22 cellular contexts compared by ENCODE assay signal in the genomic region with DNA sequence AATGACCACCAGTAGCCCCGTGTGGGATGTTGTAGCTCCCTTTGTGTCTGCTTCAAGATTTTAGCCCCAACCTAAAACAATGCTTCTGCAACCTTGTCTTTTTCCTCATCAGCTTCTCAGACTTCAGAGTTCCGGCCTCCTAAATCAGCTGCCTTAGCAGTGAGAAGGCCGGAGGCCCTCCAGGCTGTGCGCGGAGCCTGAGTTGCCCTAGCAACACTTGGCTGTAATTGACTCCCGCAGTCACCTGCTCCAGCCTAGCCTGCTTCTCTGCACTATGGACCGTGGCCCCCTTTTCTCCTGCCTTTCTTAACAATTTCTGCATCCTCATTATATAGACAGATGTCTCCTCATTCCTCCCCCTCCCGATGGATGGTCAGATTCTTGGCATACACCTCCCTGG. TPM values are rescaled to one million over a fixed set of nuclear protein-coding genes. Genes with fewer than 3 reads are reported as not detected.
DNase-seq lines count a peak whose midpoint lies in the region; ATAC-seq, FAIRE-seq and TF ChIP-seq lines count a peak whose summit lies in the region.
"Had no signal": no experiment of that assay in that cellular context is flagged by ENCODE, and none has a peak within 500 bp of the region (broad histone marks: within the 10 kb centered on the region; RNA-seq: fewer than 3 reads in every experiment).

No MANE protein-coding gene starts in this region.

- POLR2A ChIA-PET in GM12878 (lab: Charles Lee), result interaction anchor here (1.8 to 2.0 kb wide), 2 partner anchors 10 to 12 kb away, joined by 6 read pairs; partner anchors contain the start of gene HUWE1

- H4K20me1 ChIP-seq in GM12878 (ENCODE audit: control insufficient read depth, insufficient read depth), result no peaks in the 10 kb centered on the region
- H4K20me1 ChIP-seq: BLaER1 had no signal

- no peak overlapping the region for H3K27ac ChIP-seq in GM12878 (ENCODE audit: control insufficient read depth, insufficient read depth)
- H3K27ac ChIP-seq in neuronal stem cell (replicated peaks; ENCODE audit: low read length), result no peak overlapping the region
- H3K27ac ChIP-seq in spleen, result no peak overlapping the region
- H3K27ac ChIP-seq: BLaER1, esophagus squamous epithelium, upper lobe of right lung had no signal

- H3K9me3 ChIP-seq in GM12878 (replicated peaks; ENCODE audit: control insufficient read depth, insufficient read depth, low read length), result peaks cover 2% of the 10 kb centered on the region; the same call in 2 of the 3 replicates
- H3K9me3 ChIP-seq in neuronal stem cell (replicated peaks in 1 of 2; ENCODE audit: control insufficient read depth in 2 of 2, insufficient read depth in 1 of 2, low read depth in 1 of 2, low read length in 2 of 2), result no peaks in the 10 kb centered on the region
- H3K9me3 ChIP-seq in spleen, result no peaks in the 10 kb centered on the region
- H3K9me3 ChIP-seq: esophagus squamous epithelium, upper lobe of right lung had no signal

- H3K4ac ChIP-seq in neuronal stem cell (ENCODE audit: low read length), result no peak overlapping the region

- H2AFZ ChIP-seq in GM12878 (ENCODE audit: control insufficient read depth, low read depth, low read length) (no peak overlapping the region), neuronal stem cell (ENCODE audit: low read length) (peak overlapping the region; percentile 68)

- H3K79me2 ChIP-seq in GM12878 (ENCODE audit: control insufficient read depth, insufficient read depth, low read length), result no peaks in the 10 kb centered on the region

- H3K9ac ChIP-seq in GM12878 (ENCODE audit: control insufficient read depth, insufficient read depth, low read length) (no peak overlapping the region), neuronal stem cell (ENCODE audit: low read depth, low read length, poor library complexity) (no peak overlapping the region)
- H3K9ac ChIP-seq: BLaER1 had no signal

- H3K36me3 ChIP-seq in GM12878 (ENCODE audit: control insufficient read depth in 2 of 2, insufficient read depth in 2 of 2, low read length in 1 of 2) (no peaks in the 10 kb centered on the region), neuronal stem cell (replicated peaks in 1 of 2; ENCODE audit: control insufficient read depth in 2 of 2, insufficient read depth in 2 of 2, low read length in 2 of 2) (no peaks in the 10 kb centered on the region), spleen (no peaks in the 10 kb centered on the region)
- H3K36me3 ChIP-seq: BLaER1, esophagus squamous epithelium, upper lobe of right lung had no signal

- in situ Hi-C loops in GM12878 (cut with MboI), result no loop called here

- ATAC-seq in GM12878, result peak; percentile 28; the same call in 1 of the 3 replicates
- ATAC-seq in HG02623 (IDR thresholded peaks at IDR 0.05; ENCODE audit: unreplicated experiment), result no peak
- ATAC-seq: activated CD8-positive, alpha-beta T cell treated with anti-CD3 and anti-CD28 coated beads, Interleukin-2, amount 10 ng/mL, durations not matched to agents 7 days and 5 days; activated naive CD8-positive, alpha-beta T cell treated with anti-CD3 and anti-CD28 coated beads, Interleukin-2, amount 50 U/mL, for 24 hours; activated T-cell treated with anti-CD3 and anti-CD28 coated beads, Interleukin-2, amount 50 U/mL, for 72 hours; stimulated activated naive CD8-positive, alpha-beta T cell treated with anti-CD3 and anti-CD28 coated beads, Interleukin-15, Interleukin-2, amounts not matched to agents 100 U/mL and 50 U/mL, for 24 hours; T-helper 17 cell; upper lobe of right lung; WTC11 had no signal

- no peak overlapping the region for H3K18ac ChIP-seq in neuronal stem cell (ENCODE audit: low read length)

- TF ChIP-seq EP300 in GM12878 (IDR thresholded peaks at IDR 0.05; ENCODE audit: borderline replicate concordance in 1 of 2, control insufficient read depth in 1 of 2, low read depth in 2 of 2, low read length in 2 of 2), result no peak

- intact Hi-C loops in GM12878 (cut with micrococcal nuclease; ENCODE audit: unreplicated experiment), result no loop called here
- intact Hi-C loops in spleen (cut with DNase I; ENCODE audit: low total_unique reads), result no loop called here

- no peaks in the 10 kb centered on the region for H3K79me1 ChIP-seq in neuronal stem cell (ENCODE audit: low read depth, low read length)

- TF ChIP-seq RAD21 in GM12878 (IDR thresholded peaks at IDR 0.05; ENCODE audit: insufficient read depth, low read depth, low read length), result no peak

- H4K91ac ChIP-seq in neuronal stem cell (ENCODE audit: low read depth, low read length, poor library complexity), result no peak overlapping the region

- H3K4me1 ChIP-seq in GM12878 (ENCODE audit: control insufficient read depth, insufficient read depth, low read length), result no peaks in the 10 kb centered on the region
- H3K4me1 ChIP-seq in neuronal stem cell (ENCODE audit: control insufficient read depth in 2 of 2, insufficient read depth in 1 of 2, low read depth in 1 of 2, low read length in 2 of 2), result peaks cover 3 to 4% of the 10 kb centered on the region in 2 donors
- no peaks in the 10 kb centered on the region for H3K4me1 ChIP-seq in spleen
- H3K4me1 ChIP-seq: BLaER1, upper lobe of right lung had no signal

- SMC1A ChIA-PET in GM12878 (lab: Charles Lee; ENCODE audit: uncharacterized antibody, unreplicated experiment), result interaction anchor here (1.5 kb wide), 1 partner anchor 41 kb away, joined by 3 read pairs; no protein-coding TSS in a partner anchor

- H3K4me3 ChIP-seq in GM12878, result no peak overlapping the region
- no peak overlapping the region for H3K4me3 ChIP-seq in neuronal stem cell (ENCODE audit: low read length in 2 of 2)
- H3K4me3 ChIP-seq in spleen, result no peak overlapping the region
- H3K4me3 ChIP-seq: BLaER1, esophagus squamous epithelium, lung, upper lobe of right lung had no signal

- RAD21 ChIA-PET in GM12878 (lab: Charles Lee; ENCODE audit: unreplicated experiment), result interaction anchor here (0.7 to 1.6 kb wide), 2 partner anchors 10 to 137 kb away, joined by 3 to 6 read pairs; partner anchors contain the start of gene HUWE1

- DNase-seq in NCI-H345 (lab: John Stamatoyannopoulos, UW) (peak; percentile 32), NCI-H345 treated with DMSO at 0.1 percent for 48 hours (lab: John Stamatoyannopoulos, UW; ENCODE audit: unreplicated experiment) (no peak), NCI-H146 (lab: John Stamatoyannopoulos, UW) (peak; percentile 53), GM12878 (ENCODE audit: low read depth, low spot score) (no peak), neuronal stem cell (ENCODE audit: low spot score) (no peak), spleen (no peak), NCI-H2171 (lab: John Stamatoyannopoulos, UW) (no peak)
- DNase-seq: activated CD8-positive, alpha-beta T cell treated with anti-CD3 and anti-CD28 coated beads, Interleukin-2, amount 10 ng/mL, durations not matched to agents 7 days and 5 days; activated naive CD8-positive, alpha-beta T cell treated with anti-CD3 and anti-CD28 coated beads, Interleukin-2, amount 50 U/mL, for 24 hours; activated T-cell treated with anti-CD3 and anti-CD28 coated beads, Interleukin-2, amount 50 U/mL, for 72 hours; esophagus squamous epithelium; HCEC 1CT; NCI-H2029 treated with DMSO at 0.1 percent for 48 hours; stimulated activated CD4-positive, alpha-beta T cell treated with anti-CD3 and anti-CD28 coated beads, Interleukin-15, amount 100 ng/mL, for 24 hours; stimulated activated naive CD8-positive, alpha-beta T cell treated with anti-CD3 and anti-CD28 coated beads, Interleukin-15, Interleukin-2, amounts not matched to agents 100 U/mL and 50 U/mL, for 24 hours; T-helper 17 cell; upper lobe of right lung had no signal

- H3K4me2 ChIP-seq in GM12878 (ENCODE audit: control insufficient read depth, insufficient read depth) (no peak overlapping the region), neuronal stem cell (ENCODE audit: insufficient read depth, low read length, poor library complexity, severe bottlenecking) (no peak overlapping the region)
- H3K4me2 ChIP-seq: BLaER1 had no signal

- H3K27me3 ChIP-seq in GM12878 (replicated peaks in 1 of 2; ENCODE audit: control insufficient read depth in 2 of 2, insufficient read depth in 2 of 2, low read length in 1 of 2), result no peaks in the 10 kb centered on the region
- H3K27me3 ChIP-seq in neuronal stem cell (ENCODE audit: control insufficient read depth in 3 of 3, insufficient read depth in 3 of 3, low read depth in 1 of 3, low read length in 3 of 3), result peaks cover 0 to 3% (median 0%) of the 10 kb centered on the region in 3 experiments
- H3K27me3 ChIP-seq in spleen (replicated peaks in 1 of 7), result peaks cover 0 to 2% (median 0%) of the 10 kb centered on the region in 7 donors
- H3K27me3 ChIP-seq: esophagus squamous epithelium, upper lobe of right lung had no signal

- H4K8ac ChIP-seq in neuronal stem cell (ENCODE audit: low read depth, low read length), result no peak overlapping the region

- FAIRE-seq in GM12878 (lab: Jason Lieb, UNC), result no peak
- FAIRE-seq: bronchial epithelial cell had no signal

- no peak overlapping the region for H3K14ac ChIP-seq in neuronal stem cell (ENCODE audit: low read length)

- no peak overlapping the region for H2BK12ac ChIP-seq in neuronal stem cell (ENCODE audit: low read length)

- no peak overlapping the region for H2AK5ac ChIP-seq in neuronal stem cell (ENCODE audit: low read depth, low read length)

- H2BK120ac ChIP-seq in neuronal stem cell (ENCODE audit: low read depth, low read length), result no peak overlapping the region

- no TSS peak for BruUV-seq in GM12878 (replicated peaks; lab: Mats Ljungman, UMichigan)

- H2BK15ac ChIP-seq in neuronal stem cell (ENCODE audit: low read length), result no peak overlapping the region

- TF ChIP-seq CTCF in GM12878 (IDR thresholded peaks at IDR 0.05 in 2 of 3, conservative IDR thresholded peaks at IDR 0.05 in 1 of 3; ENCODE audit: control insufficient read depth in 2 of 3, extremely low read depth in 1 of 3, insufficient read depth in 1 of 3, low read depth in 3 of 3, low read length in 3 of 3) (no peak), spleen (IDR thresholded peaks at IDR 0.05 in 8 of 11, conservative IDR thresholded peaks at IDR 0.05 in 3 of 11) (no peak)

- TF ChIP-seq POLR2A in GM12878 (IDR thresholded peaks at IDR 0.05; ENCODE audit: low read depth, low read length), result no peak
- TF ChIP-seq POLR2A in spleen (IDR thresholded peaks at IDR 0.05), result no peak

- CTCF ChIA-PET in GM12878 (lab: Yijun Ruan, JAX), result interaction anchor here (1.0 kb wide), 1 partner anchor 15 kb away, joined by 3 read pairs; no protein-coding TSS in a partner anchor

- WGBS in GM12878 (ENCODE audit: insufficient coverage, insufficient replicate concordance, low lambda C conversion rate, missing lambda C conversion rate), result 65% methylated on average over 8 of the region's 8 CpGs
- no CpG with 5 or more reads among the region's 8 CpGs for WGBS in neuronal stem cell (ENCODE audit: extremely low coverage in 2 of 2, insufficient read length in 2 of 2, insufficient replicate concordance in 1 of 2), 2 donors
- 68 to 85% (median 75%) methylated on average over 8 of the region's 8 CpGs for WGBS in spleen, 5 donors

- no peak overlapping the region for H3K23ac ChIP-seq in neuronal stem cell (ENCODE audit: low read depth, low read length, poor library complexity)

- H2BK5ac ChIP-seq in neuronal stem cell (ENCODE audit: low read length), result no peak overlapping the region

RNA-seq across cellular contexts. Expression of gene HUWE1, which starts 9.4 kb away (rescaled TPM):
- 335 and 348 TPM in 2 replicates for total RNA-seq in GM12878 (2013; cell fraction: nucleolus; rRNA removed)
- total RNA-seq in GM12878 (2014; rRNA removed) (99.9 and 104 TPM in 2 replicates), GM12878 (2014; rRNA removed; fragmentation: Illumina TruSeq; extraction: Trizol) (96.6 and 101 TPM in 2 replicates), GM12878 (2021) (269 and 280 TPM in 2 replicates), spleen (100 to 1,000 TPM; 122 to 204 (median 164) TPM)
- 73.9 TPM for polyA plus RNA-seq in GM12878 (2011; ENCODE audit: low read depth)
- polyA plus RNA-seq in GM12878 (2011; rRNA removed) (100 and 136 TPM in 2 replicates), GM12878 (2014; fragmentation: Illumina TruSeq; extraction: Trizol) (149 TPM in 2 replicates), GM12878 (2014; fragmentation: Nextera tagmentation; extraction: Ambion mirVana) (10 to 100 TPM; 35.9 to 39.0 TPM), GM12878 (2014; rRNA removed) (114 and 125 TPM in 2 replicates), GM12878 (2016; fragmentation: Nextera tagmentation; extraction: Ambion mirVana) (10 to 100 TPM; 52.5 to 57.3 TPM), spleen (10 to 100 TPM; 19.1 to 27.0 (median 19.2) TPM)
- polyA plus RNA-seq in GM12878 (2011; cell fraction: cytosol; rRNA removed), result 108 and 146 TPM in 2 replicates
- 286 and 327 TPM in 2 replicates for polyA plus RNA-seq in GM12878 (2011; cell fraction: nucleus; rRNA removed)
- polyA plus RNA-seq in GM12878 (2012), result 90.8 and 92.9 TPM in 2 replicates
- 383 and 668 TPM in 2 replicates for polyA minus RNA-seq in GM12878 (2011; rRNA and poly(A)+ RNA removed)
- polyA minus RNA-seq in GM12878 (2011; cell fraction: cytosol; rRNA and poly(A)+ RNA removed), result 147 and 181 TPM in 2 replicates
- polyA minus RNA-seq in GM12878 (2011; cell fraction: nucleus; rRNA and poly(A)+ RNA removed), result 139 and 215 TPM in 2 replicates
- polyA plus RNA-seq in neuronal stem cell (2013, experiment 1 of 2), result 35.4 TPM
- 35.5 TPM for polyA plus RNA-seq in neuronal stem cell (2013, experiment 2 of 2)

Comparison
In these comparisons a context has a peak if more than half of its experiments do, and no peak if none do; other contexts are left out.
1. DNase-seq: peak in NCI-H345 (single experiment) and NCI-H146 (single experiment); none in NCI-H345 treated with DMSO at 0.1 percent for 48 hours (single experiment), GM12878 (single experiment), neuronal stem cell (single experiment), spleen (single experiment) and NCI-H2171 (single experiment).